Comparison of ENCODE assay signal across 1 cellular context in the genomic region with DNA sequence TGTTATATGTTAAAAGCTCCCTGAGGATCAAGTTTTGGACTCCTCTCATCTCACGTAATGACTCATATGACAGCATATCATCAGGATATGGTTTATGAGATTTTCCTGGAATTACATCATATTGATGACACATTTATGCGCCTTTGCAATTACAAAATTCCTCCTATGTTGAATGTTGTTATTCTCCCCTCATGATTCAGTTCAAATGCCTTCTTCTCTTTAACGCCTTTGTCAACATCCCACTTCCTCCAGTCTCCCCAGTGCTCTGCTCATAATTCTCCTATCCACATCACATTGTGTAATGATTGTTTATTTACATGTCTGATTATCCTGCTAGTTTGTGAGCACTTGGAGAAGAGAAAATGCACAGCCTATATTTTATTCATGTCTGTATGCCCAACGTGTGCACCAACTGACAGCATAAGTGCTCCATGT.
TF ChIP-seq lines count a peak whose summit lies in the region.

No MANE protein-coding gene starts in this region.

TF ChIP-seq in K562, 482 proteins besides CTCF, POLR2A, EP300 and RAD21 (continued from another document and continues in another):
- TF ChIP-seq, protein P1, sequence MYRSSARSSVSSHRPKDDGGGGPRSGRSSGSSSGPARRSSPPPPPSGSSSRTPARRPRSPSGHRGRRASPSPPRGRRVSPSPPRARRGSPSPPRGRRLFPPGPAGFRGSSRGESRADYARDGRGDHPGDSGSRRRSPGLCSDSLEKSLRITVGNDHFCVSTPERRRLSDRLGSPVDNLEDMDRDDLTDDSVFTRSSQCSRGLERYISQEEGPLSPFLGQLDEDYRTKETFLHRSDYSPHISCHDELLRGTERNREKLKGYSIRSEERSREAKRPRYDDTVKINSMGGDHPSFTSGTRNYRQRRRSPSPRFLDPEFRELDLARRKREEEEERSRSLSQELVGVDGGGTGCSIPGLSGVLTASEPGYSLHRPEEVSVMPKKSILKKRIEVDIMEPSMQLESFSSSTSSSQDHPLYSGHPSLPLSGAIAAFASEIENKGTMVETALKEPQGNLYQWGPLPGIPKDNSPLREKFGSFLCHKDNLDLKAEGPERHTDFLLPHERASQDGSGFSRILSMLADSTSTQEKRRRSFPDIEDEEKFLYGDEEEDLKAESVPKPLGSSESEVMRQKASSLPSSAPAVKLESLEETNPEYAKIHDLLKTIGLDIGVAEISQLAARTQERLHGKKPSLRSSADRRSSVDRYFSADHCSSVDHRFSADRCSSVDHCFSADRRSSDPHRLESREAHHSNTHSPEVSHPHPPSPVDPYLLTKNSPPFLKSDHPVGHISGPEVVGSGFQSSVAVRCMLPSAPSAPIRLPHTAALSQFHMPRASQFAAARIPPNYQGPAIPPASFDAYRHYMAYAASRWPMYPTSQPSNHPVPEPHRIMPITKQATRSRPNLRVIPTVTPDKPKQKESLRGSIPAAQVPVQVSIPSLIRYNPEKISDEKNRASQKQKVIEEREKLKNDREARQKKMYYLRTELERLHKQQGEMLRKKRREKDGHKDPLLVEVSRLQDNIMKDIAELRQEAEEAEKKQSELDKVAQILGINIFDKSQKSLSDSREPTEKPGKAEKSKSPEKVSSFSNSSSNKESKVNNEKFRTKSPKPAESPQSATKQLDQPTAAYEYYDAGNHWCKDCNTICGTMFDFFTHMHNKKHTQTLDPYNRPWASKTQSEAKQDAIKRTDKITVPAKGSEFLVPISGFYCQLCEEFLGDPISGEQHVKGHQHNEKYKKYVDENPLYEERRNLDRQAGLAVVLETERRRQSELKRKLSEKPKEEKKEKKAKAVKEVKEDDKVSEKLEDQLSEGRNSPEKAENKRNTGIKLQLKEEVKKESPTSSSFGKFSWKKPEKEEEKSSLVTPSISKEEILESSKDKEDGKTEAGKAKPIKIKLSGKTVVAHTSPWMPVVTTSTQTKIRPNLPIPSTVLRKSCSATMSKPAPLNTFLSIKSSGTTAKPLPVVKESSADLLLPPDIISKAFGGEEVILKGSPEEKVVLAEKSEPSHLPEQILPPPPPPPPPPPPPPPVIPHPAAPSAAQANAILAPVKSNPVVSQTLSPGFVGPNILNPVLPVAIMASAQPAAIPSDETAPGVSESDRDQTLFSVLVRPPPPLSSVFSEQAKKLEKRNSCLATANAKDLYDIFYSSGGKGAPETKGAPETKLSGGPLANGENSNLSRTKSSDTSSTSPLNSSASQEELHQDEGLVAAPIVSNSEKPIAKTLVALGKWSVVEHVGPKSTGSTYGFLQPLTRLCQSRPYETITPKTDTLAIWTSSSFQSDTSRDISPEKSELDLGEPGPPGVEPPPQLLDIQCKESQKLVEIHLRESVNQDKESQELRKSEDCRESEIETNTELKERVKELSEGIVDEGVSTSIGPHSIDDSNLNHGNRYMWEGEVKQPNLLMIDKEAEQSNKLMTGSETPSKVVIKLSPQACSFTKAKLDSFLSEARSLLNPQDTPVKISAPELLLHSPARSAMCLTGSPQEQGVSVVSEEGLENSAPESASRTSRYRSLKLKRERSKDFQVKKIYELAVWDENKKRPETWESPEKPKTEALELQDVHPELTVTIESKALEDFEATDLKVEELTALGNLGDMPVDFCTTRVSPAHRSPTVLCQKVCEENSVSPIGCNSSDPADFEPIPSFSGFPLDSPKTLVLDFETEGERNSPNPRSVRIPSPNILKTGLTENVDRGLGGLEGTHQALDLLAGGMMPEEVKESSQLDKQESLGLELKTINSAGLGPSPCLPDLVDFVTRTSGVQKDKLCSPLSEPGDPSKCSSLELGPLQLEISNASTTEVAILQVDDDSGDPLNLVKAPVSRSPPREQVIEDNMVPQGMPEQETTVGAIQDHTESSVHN (IDR thresholded peaks at IDR 0.05; ENCODE audit: borderline replicate concordance in 1 of 2, low read depth in 1 of 2) = peak in 1 of 2 experiments; percentile 87; a peak in 2 of 4 replicates
- TF ChIP-seq, protein P2, sequence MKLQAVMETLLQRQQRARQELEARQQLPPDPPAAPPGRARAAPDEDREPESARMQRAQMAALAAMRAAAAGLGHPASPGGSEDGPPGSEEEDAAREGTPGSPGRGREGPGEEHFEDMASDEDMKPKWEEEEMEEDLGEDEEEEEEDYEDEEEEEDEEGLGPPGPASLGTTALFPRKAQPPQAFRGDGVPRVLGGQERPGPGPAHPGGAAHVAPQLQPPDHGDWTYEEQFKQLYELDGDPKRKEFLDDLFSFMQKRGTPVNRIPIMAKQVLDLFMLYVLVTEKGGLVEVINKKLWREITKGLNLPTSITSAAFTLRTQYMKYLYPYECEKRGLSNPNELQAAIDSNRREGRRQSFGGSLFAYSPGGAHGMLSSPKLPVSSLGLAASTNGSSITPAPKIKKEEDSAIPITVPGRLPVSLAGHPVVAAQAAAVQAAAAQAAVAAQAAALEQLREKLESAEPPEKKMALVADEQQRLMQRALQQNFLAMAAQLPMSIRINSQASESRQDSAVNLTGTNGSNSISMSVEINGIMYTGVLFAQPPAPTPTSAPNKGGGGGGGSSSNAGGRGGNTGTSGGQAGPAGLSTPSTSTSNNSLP (IDR thresholded peaks at IDR 0.05; ENCODE audit: borderline replicate concordance, low read depth, low read length) = no peak
- TF ChIP-seq FOXM1 (IDR thresholded peaks at IDR 0.05; ENCODE audit: low read depth) = peak; percentile 65; the same call in 1 of the 2 replicates
- no peak for TF ChIP-seq FOXM1 (CRISPR knock-in tag; IDR thresholded peaks at IDR 0.05; ENCODE audit: low read depth)
- TF ChIP-seq TRIM24 (IDR thresholded peaks at IDR 0.05) = peak; percentile 97 to 99
- TF ChIP-seq PURB (CRISPR knock-in tag; IDR thresholded peaks at IDR 0.05; ENCODE audit: low read depth) = no peak
- TF ChIP-seq RCOR1 (IDR thresholded peaks at IDR 0.05; ENCODE audit: borderline replicate concordance in 1 of 2, low read depth in 2 of 2, low read length in 2 of 2) = 0 out of 4 replicates have a peak, but pooled peaks of 1 of the 2 experiments have one; percentile 37
- TF ChIP-seq, protein P3, sequence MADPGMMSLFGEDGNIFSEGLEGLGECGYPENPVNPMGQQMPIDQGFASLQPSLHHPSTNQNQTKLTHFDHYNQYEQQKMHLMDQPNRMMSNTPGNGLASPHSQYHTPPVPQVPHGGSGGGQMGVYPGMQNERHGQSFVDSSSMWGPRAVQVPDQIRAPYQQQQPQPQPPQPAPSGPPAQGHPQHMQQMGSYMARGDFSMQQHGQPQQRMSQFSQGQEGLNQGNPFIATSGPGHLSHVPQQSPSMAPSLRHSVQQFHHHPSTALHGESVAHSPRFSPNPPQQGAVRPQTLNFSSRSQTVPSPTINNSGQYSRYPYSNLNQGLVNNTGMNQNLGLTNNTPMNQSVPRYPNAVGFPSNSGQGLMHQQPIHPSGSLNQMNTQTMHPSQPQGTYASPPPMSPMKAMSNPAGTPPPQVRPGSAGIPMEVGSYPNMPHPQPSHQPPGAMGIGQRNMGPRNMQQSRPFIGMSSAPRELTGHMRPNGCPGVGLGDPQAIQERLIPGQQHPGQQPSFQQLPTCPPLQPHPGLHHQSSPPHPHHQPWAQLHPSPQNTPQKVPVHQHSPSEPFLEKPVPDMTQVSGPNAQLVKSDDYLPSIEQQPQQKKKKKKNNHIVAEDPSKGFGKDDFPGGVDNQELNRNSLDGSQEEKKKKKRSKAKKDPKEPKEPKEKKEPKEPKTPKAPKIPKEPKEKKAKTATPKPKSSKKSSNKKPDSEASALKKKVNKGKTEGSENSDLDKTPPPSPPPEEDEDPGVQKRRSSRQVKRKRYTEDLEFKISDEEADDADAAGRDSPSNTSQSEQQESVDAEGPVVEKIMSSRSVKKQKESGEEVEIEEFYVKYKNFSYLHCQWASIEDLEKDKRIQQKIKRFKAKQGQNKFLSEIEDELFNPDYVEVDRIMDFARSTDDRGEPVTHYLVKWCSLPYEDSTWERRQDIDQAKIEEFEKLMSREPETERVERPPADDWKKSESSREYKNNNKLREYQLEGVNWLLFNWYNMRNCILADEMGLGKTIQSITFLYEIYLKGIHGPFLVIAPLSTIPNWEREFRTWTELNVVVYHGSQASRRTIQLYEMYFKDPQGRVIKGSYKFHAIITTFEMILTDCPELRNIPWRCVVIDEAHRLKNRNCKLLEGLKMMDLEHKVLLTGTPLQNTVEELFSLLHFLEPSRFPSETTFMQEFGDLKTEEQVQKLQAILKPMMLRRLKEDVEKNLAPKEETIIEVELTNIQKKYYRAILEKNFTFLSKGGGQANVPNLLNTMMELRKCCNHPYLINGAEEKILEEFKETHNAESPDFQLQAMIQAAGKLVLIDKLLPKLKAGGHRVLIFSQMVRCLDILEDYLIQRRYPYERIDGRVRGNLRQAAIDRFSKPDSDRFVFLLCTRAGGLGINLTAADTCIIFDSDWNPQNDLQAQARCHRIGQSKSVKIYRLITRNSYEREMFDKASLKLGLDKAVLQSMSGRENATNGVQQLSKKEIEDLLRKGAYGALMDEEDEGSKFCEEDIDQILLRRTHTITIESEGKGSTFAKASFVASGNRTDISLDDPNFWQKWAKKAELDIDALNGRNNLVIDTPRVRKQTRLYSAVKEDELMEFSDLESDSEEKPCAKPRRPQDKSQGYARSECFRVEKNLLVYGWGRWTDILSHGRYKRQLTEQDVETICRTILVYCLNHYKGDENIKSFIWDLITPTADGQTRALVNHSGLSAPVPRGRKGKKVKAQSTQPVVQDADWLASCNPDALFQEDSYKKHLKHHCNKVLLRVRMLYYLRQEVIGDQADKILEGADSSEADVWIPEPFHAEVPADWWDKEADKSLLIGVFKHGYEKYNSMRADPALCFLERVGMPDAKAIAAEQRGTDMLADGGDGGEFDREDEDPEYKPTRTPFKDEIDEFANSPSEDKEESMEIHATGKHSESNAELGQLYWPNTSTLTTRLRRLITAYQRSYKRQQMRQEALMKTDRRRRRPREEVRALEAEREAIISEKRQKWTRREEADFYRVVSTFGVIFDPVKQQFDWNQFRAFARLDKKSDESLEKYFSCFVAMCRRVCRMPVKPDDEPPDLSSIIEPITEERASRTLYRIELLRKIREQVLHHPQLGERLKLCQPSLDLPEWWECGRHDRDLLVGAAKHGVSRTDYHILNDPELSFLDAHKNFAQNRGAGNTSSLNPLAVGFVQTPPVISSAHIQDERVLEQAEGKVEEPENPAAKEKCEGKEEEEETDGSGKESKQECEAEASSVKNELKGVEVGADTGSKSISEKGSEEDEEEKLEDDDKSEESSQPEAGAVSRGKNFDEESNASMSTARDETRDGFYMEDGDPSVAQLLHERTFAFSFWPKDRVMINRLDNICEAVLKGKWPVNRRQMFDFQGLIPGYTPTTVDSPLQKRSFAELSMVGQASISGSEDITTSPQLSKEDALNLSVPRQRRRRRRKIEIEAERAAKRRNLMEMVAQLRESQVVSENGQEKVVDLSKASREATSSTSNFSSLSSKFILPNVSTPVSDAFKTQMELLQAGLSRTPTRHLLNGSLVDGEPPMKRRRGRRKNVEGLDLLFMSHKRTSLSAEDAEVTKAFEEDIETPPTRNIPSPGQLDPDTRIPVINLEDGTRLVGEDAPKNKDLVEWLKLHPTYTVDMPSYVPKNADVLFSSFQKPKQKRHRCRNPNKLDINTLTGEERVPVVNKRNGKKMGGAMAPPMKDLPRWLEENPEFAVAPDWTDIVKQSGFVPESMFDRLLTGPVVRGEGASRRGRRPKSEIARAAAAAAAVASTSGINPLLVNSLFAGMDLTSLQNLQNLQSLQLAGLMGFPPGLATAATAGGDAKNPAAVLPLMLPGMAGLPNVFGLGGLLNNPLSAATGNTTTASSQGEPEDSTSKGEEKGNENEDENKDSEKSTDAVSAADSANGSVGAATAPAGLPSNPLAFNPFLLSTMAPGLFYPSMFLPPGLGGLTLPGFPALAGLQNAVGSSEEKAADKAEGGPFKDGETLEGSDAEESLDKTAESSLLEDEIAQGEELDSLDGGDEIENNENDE (IDR thresholded peaks at IDR 0.05; ENCODE audit: low read depth, low read length) = no peak
- no peak for TF ChIP-seq LCOR (CRISPR knock-in tag; IDR thresholded peaks at IDR 0.05)
- TF ChIP-seq, protein P4, sequence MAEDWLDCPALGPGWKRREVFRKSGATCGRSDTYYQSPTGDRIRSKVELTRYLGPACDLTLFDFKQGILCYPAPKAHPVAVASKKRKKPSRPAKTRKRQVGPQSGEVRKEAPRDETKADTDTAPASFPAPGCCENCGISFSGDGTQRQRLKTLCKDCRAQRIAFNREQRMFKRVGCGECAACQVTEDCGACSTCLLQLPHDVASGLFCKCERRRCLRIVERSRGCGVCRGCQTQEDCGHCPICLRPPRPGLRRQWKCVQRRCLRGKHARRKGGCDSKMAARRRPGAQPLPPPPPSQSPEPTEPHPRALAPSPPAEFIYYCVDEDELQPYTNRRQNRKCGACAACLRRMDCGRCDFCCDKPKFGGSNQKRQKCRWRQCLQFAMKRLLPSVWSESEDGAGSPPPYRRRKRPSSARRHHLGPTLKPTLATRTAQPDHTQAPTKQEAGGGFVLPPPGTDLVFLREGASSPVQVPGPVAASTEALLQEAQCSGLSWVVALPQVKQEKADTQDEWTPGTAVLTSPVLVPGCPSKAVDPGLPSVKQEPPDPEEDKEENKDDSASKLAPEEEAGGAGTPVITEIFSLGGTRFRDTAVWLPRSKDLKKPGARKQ (CRISPR knock-in tag; IDR thresholded peaks at IDR 0.05) = no peak
- TF ChIP-seq ZNF384 (IDR thresholded peaks at IDR 0.05; ENCODE audit: low read depth, low read length) = no peak
- no peak for TF ChIP-seq CXXC5 (CRISPR knock-in tag; IDR thresholded peaks at IDR 0.05)
- no peak for TF ChIP-seq SMAD3 (CRISPR knock-in tag; conservative IDR thresholded peaks at IDR 0.05)
- no peak for TF ChIP-seq THRAP3 (IDR thresholded peaks at IDR 0.05; ENCODE audit: borderline replicate concordance)
- peak; percentile 41 for TF ChIP-seq ZNF175 (CRISPR knock-in tag; IDR thresholded peaks at IDR 0.05; ENCODE audit: low read depth)
- TF ChIP-seq, protein P5, sequence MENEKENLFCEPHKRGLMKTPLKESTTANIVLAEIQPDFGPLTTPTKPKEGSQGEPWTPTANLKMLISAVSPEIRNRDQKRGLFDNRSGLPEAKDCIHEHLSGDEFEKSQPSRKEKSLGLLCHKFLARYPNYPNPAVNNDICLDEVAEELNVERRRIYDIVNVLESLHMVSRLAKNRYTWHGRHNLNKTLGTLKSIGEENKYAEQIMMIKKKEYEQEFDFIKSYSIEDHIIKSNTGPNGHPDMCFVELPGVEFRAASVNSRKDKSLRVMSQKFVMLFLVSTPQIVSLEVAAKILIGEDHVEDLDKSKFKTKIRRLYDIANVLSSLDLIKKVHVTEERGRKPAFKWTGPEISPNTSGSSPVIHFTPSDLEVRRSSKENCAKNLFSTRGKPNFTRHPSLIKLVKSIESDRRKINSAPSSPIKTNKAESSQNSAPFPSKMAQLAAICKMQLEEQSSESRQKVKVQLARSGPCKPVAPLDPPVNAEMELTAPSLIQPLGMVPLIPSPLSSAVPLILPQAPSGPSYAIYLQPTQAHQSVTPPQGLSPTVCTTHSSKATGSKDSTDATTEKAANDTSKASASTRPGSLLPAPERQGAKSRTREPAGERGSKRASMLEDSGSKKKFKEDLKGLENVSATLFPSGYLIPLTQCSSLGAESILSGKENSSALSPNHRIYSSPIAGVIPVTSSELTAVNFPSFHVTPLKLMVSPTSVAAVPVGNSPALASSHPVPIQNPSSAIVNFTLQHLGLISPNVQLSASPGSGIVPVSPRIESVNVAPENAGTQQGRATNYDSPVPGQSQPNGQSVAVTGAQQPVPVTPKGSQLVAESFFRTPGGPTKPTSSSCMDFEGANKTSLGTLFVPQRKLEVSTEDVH (IDR thresholded peaks at IDR 0.05; ENCODE audit: low read depth, partially characterized antibody) = no peak
- TF ChIP-seq, protein P6, sequence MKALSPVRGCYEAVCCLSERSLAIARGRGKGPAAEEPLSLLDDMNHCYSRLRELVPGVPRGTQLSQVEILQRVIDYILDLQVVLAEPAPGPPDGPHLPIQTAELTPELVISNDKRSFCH (CRISPR knock-in tag; IDR thresholded peaks at IDR 0.05) = no peak
- TF ChIP-seq, protein P6 (tag; IDR thresholded peaks at IDR 0.05) = 0 out of 2 replicates have a peak, but pooled peaks have one; percentile 50
- peak; percentile 78; the same call in 1 of the 2 replicates for TF ChIP-seq SMARCC2 (IDR thresholded peaks at IDR 0.05; ENCODE audit: low read depth)
- no peak for TF ChIP-seq SRSF9 (IDR thresholded peaks at IDR 0.05; ENCODE audit: borderline replicate concordance, low read depth, low read length)
- TF ChIP-seq JUND (IDR thresholded peaks at IDR 0.05; ENCODE audit: borderline replicate concordance, low read depth, low read length) = peak; percentile 92
- peak; percentile 92 for TF ChIP-seq JUND (tag; IDR thresholded peaks at IDR 0.05; ENCODE audit: borderline replicate concordance, low read depth, low read length)
- peak; percentile 84 for TF ChIP-seq ZNF589 (CRISPR knock-in tag; IDR thresholded peaks at IDR 0.05; ENCODE audit: low read depth)
